In the genomic region with DNA sequence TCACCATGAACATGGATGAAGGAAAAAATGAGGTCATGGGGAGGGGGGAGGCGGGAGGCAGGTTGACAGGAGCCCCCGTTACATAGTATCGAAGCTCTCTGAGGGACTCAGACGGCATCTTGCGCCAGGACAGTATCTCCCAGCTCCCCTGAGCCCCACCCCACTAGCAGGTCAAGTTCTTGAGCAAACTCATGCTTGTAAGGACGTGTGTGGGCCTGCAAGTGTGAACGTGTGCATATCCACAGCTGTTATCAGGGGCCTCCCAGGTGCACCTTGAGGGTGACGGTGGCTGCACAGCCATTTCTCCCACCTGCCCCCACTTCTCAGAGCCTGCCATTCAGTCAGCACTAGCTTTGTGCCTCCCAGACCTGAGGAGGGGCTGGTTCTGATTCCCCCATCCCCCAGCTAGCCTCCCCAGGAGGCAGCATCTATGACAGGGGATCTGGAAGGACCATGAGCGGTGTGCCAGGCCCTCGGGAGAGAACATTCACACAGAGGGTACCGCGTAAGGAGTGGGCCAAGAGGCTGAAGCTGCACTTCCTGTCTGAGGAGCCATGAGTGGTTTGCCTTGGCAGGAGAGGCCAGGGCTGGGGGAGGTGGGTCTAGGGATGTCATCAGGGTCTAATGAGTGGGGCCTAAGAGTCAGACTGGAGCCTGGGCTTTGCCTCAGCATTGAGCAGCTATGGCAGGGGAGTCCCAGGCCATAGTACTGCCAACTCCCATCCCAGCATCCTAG, we compare ENCODE assay signal across 14 cellular contexts. TPM values are rescaled to one million over a fixed set of nuclear protein-coding genes. Genes with fewer than 3 reads are reported as not detected.
DNase-seq lines count a peak whose midpoint lies in the region; ATAC-seq and TF ChIP-seq lines count a peak whose summit lies in the region.
"Had no signal": no experiment of that assay in that cellular context is flagged by ENCODE, and none has a peak within 500 bp of the region (broad histone marks: within the 10 kb centered on the region; RNA-seq: fewer than 3 reads in every experiment).

No MANE protein-coding gene starts in this region.

- WGBS in GM23248 (ENCODE audit: low coverage in 1 of 2, low lambda C conversion rate in 2 of 2, missing lambda C conversion rate in 2 of 2), 2 experiments = 86 to 87% methylated on average over 12 of the region's 12 CpGs
- WGBS in esophagus squamous epithelium, 2 donors = 42 to 43% methylated on average over 7 to 11 of the region's 12 CpGs
- 73 to 77% methylated on average over 12 of the region's 12 CpGs for WGBS in sigmoid colon, 2 donors

- ATAC-seq in Panc1 = no peak

- H3K9ac ChIP-seq in GM23248 = no peak overlapping the region
- H3K9ac ChIP-seq: KMS-11 had no signal

- no peaks in the 10 kb centered on the region for H3K36me3 Mint-ChIP-seq in activated CD4-positive, alpha-beta memory T cell treated with anti-CD3 and anti-CD28 coated beads, Interleukin-2, amount 10 ng/mL, durations not matched to agents 7 days and 5 days (ENCODE audit: low read depth)

- peak in 1 of 4 donors; percentile 36 for TF ChIP-seq POLR2A in esophagus squamous epithelium (IDR thresholded peaks at IDR 0.05)
- TF ChIP-seq POLR2A in sigmoid colon (IDR thresholded peaks at IDR 0.05) = no peak

- in situ Hi-C loops in GM23248 (cut with MboI) = no loop called here
- in situ Hi-C loops in Panc1 (cut with HindIII; ENCODE audit: low pct_unique_long_range_greater_than_20kb, low sequenced_read_pairs) = no loop called here

- no peak overlapping the region for H3K27ac Mint-ChIP-seq in activated CD4-positive, alpha-beta memory T cell treated with anti-CD3 and anti-CD28 coated beads, Interleukin-2, amount 10 ng/mL, durations not matched to agents 7 days and 5 days

- intact Hi-C loops in Panc1 (cut with micrococcal nuclease; ENCODE audit: unreplicated experiment) (no loop called here), esophagus squamous epithelium (cut with DNase I) (no loop called here), sigmoid colon (cut with DNase I) (no loop called here)

- no peak for TF ChIP-seq CTCF in Panc1 (IDR thresholded peaks at IDR 0.05)
- TF ChIP-seq CTCF in esophagus squamous epithelium (IDR thresholded peaks at IDR 0.05) = no peak
- no peak for TF ChIP-seq CTCF in sigmoid colon (IDR thresholded peaks at IDR 0.05)

- no peaks in the 10 kb centered on the region for H3K9me2 ChIP-seq in GM23248 (ENCODE audit: insufficient read depth)

- POLR2A ChIA-PET in Panc1 (lab: Charles Lee) (no interaction called here), HEK293T (lab: Yijun Ruan, JAX) (interaction anchor here (1.0 kb wide), 1 partner anchor 15 kb away, joined by 4 read pairs; no protein-coding TSS in a partner anchor)
- POLR2A ChIA-PET in activated CD4-positive, alpha-beta memory T cell treated with anti-CD3 and anti-CD28 coated beads, Interleukin-2, amount 10 ng/mL, durations not matched to agents 7 days and 5 days (lab: Charles Lee) = interaction anchor here (1.1 kb wide), 1 partner anchor 25 kb away, joined by 4 read pairs; no protein-coding TSS in a partner anchor

- H3F3A ChIP-seq in GM23248 (ENCODE audit: insufficient read depth) = no peaks in the 10 kb centered on the region

- DNase-seq in GM23248 (peak; percentile 47), Panc1 (ENCODE audit: low read depth, low spot score) (no peak), esophagus squamous epithelium (lab: John Stamatoyannopoulos, UW) (no peak), sigmoid colon (no peak), A172 (ENCODE audit: low spot score) (no peak), HEK293T (ENCODE audit: extremely low spot score) (no peak), NCI-H146 treated with DMSO at 0.1 percent for 48 hours (lab: John Stamatoyannopoulos, UW; ENCODE audit: unreplicated experiment) (no peak)
- DNase-seq in activated CD4-positive, alpha-beta memory T cell treated with anti-CD3 and anti-CD28 coated beads, Interleukin-2, amount 10 ng/mL, durations not matched to agents 7 days and 5 days = no peak
- DNase-seq: NCI-H774; stimulated activated CD4-positive, alpha-beta T cell treated with anti-CD3 and anti-CD28 coated beads, Interleukin-4, amount 100 ng/mL, for 1 hour; T-helper 2 cell had no signal

- BruUV-seq in Panc1 (replicated peaks; lab: Mats Ljungman, UMichigan) = no TSS peak

- H3K9me3 Mint-ChIP-seq in activated CD4-positive, alpha-beta memory T cell treated with anti-CD3 and anti-CD28 coated beads, Interleukin-2, amount 10 ng/mL, durations not matched to agents 7 days and 5 days = no peaks in the 10 kb centered on the region

- H3K79me2 ChIP-seq in GM23248 (ENCODE audit: insufficient read depth) = no peaks in the 10 kb centered on the region

- no peaks in the 10 kb centered on the region for H4K20me1 ChIP-seq in GM23248 (ENCODE audit: insufficient read depth)

- TF ChIP-seq EP300 in sigmoid colon (IDR thresholded peaks at IDR 0.05) = no peak

- H3K27me3 Mint-ChIP-seq in activated CD4-positive, alpha-beta memory T cell treated with anti-CD3 and anti-CD28 coated beads, Interleukin-2, amount 10 ng/mL, durations not matched to agents 7 days and 5 days = peaks cover 42% of the 10 kb centered on the region

- CTCF ChIA-PET in Panc1 (lab: Charles Lee) = no interaction called here
- CTCF ChIA-PET in activated CD4-positive, alpha-beta memory T cell treated with anti-CD3 and anti-CD28 coated beads, Interleukin-2, amount 10 ng/mL, durations not matched to agents 7 days and 5 days (lab: Charles Lee) = interaction anchor here (1.1 kb wide), 1 partner anchor 36 kb away, joined by 3 read pairs; no protein-coding TSS in a partner anchor
- CTCF ChIA-PET in HEK293T (lab: Yijun Ruan, JAX) = interaction anchor here (0.6 to 0.9 kb wide), 2 partner anchors 98 to 705 kb away, joined by 3 to 9 read pairs; no protein-coding TSS in a partner anchor

- H3K4me3 Mint-ChIP-seq in activated CD4-positive, alpha-beta memory T cell treated with anti-CD3 and anti-CD28 coated beads, Interleukin-2, amount 10 ng/mL, durations not matched to agents 7 days and 5 days = no peak overlapping the region

- no peak overlapping the region for H2AFZ ChIP-seq in GM23248

- H3K36me3 ChIP-seq in GM23248 (ENCODE audit: low read depth) (no peaks in the 10 kb centered on the region), Panc1 (ENCODE audit: control insufficient read depth, insufficient read depth, low read length) (no peaks in the 10 kb centered on the region; the same call in 1 of the 2 replicates), esophagus squamous epithelium (peaks cover 0 to 32% (median 0%) of the 10 kb centered on the region in 3 donors), sigmoid colon (no peaks in the 10 kb centered on the region)

- H3K27me3 ChIP-seq in GM23248 (replicated peaks; ENCODE audit: insufficient read depth) (peaks cover 8% of the 10 kb centered on the region), Panc1 (ENCODE audit: control insufficient read depth, insufficient read depth, low read length) (no peaks in the 10 kb centered on the region), esophagus squamous epithelium (peaks cover 0 to 23% (median 0%) of the 10 kb centered on the region in 4 donors), sigmoid colon (peaks cover 0 to 7% (median 4%) of the 10 kb centered on the region in 3 donors)

- H3K27ac ChIP-seq in GM23248 (no peak overlapping the region), Panc1 (ENCODE audit: low read length) (peak overlapping the region; percentile 96), esophagus squamous epithelium (peak overlapping the region; percentile 89 to 97 (median 94)), sigmoid colon (peak overlapping the region; percentile 31 to 90 (median 86))
- H3K27ac ChIP-seq: KMS-11 had no signal

- H3K4me3 ChIP-seq in GM23248 = no peak overlapping the region
- H3K4me3 ChIP-seq in Panc1 (ENCODE audit: low read depth in 2 of 2, low read length in 2 of 2) = peak overlapping the region; percentile 63 to 69; a peak in 3 of 4 replicates
- H3K4me3 ChIP-seq in esophagus squamous epithelium = peak overlapping the region; percentile 65 to 86 (median 77)
- H3K4me3 ChIP-seq in sigmoid colon = no peak overlapping the region

- no peak overlapping the region for H3K4me2 ChIP-seq in GM23248 (ENCODE audit: unreplicated experiment)
- H3K4me2 ChIP-seq: KMS-11 had no signal

- H3K4me1 ChIP-seq in GM23248 (ENCODE audit: insufficient read depth) = no peaks in the 10 kb centered on the region; the same call in 1 of the 2 replicates
- peaks cover 64% of the 10 kb centered on the region for H3K4me1 ChIP-seq in Panc1 (ENCODE audit: control insufficient read depth, insufficient read depth, low read length)
- H3K4me1 ChIP-seq in esophagus squamous epithelium = peaks cover 59 to 95% (median 75%) of the 10 kb centered on the region in 3 donors
- peaks cover 0 to 81% (median 78%) of the 10 kb centered on the region in 4 donors for H3K4me1 ChIP-seq in sigmoid colon

- H3K9me3 ChIP-seq in GM23248 (ENCODE audit: low read depth) (no peaks in the 10 kb centered on the region), Panc1 (ENCODE audit: control insufficient read depth, insufficient read depth, low read depth, low read length) (no peaks in the 10 kb centered on the region), esophagus squamous epithelium (no peaks in the 10 kb centered on the region), sigmoid colon (no peaks in the 10 kb centered on the region)

- H3K4me1 Mint-ChIP-seq in activated CD4-positive, alpha-beta memory T cell treated with anti-CD3 and anti-CD28 coated beads, Interleukin-2, amount 10 ng/mL, durations not matched to agents 7 days and 5 days = peaks cover 10% of the 10 kb centered on the region

RNA-seq across cellular contexts. Expression of a gene that starts 2.9 kb away (rescaled TPM):
- 3.2 and 3.5 TPM in 2 replicates for total RNA-seq in GM23248 (2014; rRNA removed; shearing (Covaris generic))
- polyA plus RNA-seq in GM23248 (2016; fragmentation: Nextera tagmentation; extraction: Ambion mirVana) (0.25 and 0.54 TPM in 2 replicates), sigmoid colon (10 to 100 TPM in 1 of 3 donors, 1 to 10 TPM in 1, under 1 TPM in 1; 0.60 to 12.3 (median 1.2) TPM)
- total RNA-seq in Panc1 (2021; ENCODE audit: unreplicated experiment) (69.6 TPM), esophagus squamous epithelium (100 to 1,000 TPM in 3 of 4 donors, 10 to 100 TPM in 1; 56.8 to 146 (median 109) TPM), sigmoid colon (10 to 100 TPM in 1 of 4 donors, 1 to 10 TPM in 3; 5.1 to 11.4 (median 8.0) TPM)
- polyA plus RNA-seq in Panc1 (2012; ENCODE audit: insufficient read length) = 104 TPM
- total RNA-seq in activated CD4-positive, alpha-beta memory T cell treated with anti-CD3 and anti-CD28 coated beads, Interleukin-2, amount 10 ng/mL, durations not matched to agents 7 days and 5 days = under 1 TPM in 1 of 2 experiments, not detected in 1; 0.15 TPM
- total RNA-seq in A172 (2014; rRNA removed; shearing (Covaris generic)) = 3.5 and 11.1 TPM in 2 replicates

RNA-seq across cellular contexts. Expression of a gene that starts 33.4 kb away (rescaled TPM):
- not detected in 2 replicates for total RNA-seq in GM23248 (2014; rRNA removed; shearing (Covaris generic))
- not detected in 2 replicates for polyA plus RNA-seq in GM23248 (2016; fragmentation: Nextera tagmentation; extraction: Ambion mirVana)
- total RNA-seq in Panc1 (2021; ENCODE audit: unreplicated experiment) = not detected
- polyA plus RNA-seq in Panc1 (2012; ENCODE audit: insufficient read length) = not detected
- total RNA-seq in esophagus squamous epithelium = not detected
- total RNA-seq in sigmoid colon = not detected
- polyA plus RNA-seq in sigmoid colon = under 1 TPM in 1 of 3 donors, not detected in 2; 0.06 TPM
- not detected for total RNA-seq in activated CD4-positive, alpha-beta memory T cell treated with anti-CD3 and anti-CD28 coated beads, Interleukin-2, amount 10 ng/mL, durations not matched to agents 7 days and 5 days
- total RNA-seq in A172 (2014; rRNA removed; shearing (Covaris generic)) = not detected in 2 replicates
- total RNA-seq: glomerular endothelial cell, subcutaneous adipose tissue had no signal

RNA-seq across cellular contexts. Expression of a gene that starts 47.1 kb away (rescaled TPM):
- under 0.01 TPM in 1 of 2 replicates, not detected in the other for total RNA-seq in GM23248 (2014; rRNA removed; shearing (Covaris generic))
- polyA plus RNA-seq in GM23248 (2016; fragmentation: Nextera tagmentation; extraction: Ambion mirVana) (0.36 and 0.93 TPM in 2 replicates), sigmoid colon (under 1 TPM in 1 of 3 donors, not detected in 2; 0.07 TPM)
- total RNA-seq in Panc1 (2021; ENCODE audit: unreplicated experiment) (6.0 TPM), esophagus squamous epithelium (not detected), sigmoid colon (under 1 TPM in 1 of 4 donors, not detected in 3; 0.28 TPM)
- 10.6 TPM for polyA plus RNA-seq in Panc1 (2012; ENCODE audit: insufficient read length)
- not detected for total RNA-seq in activated CD4-positive, alpha-beta memory T cell treated with anti-CD3 and anti-CD28 coated beads, Interleukin-2, amount 10 ng/mL, durations not matched to agents 7 days and 5 days
- 0.74 TPM in 1 of 2 replicates, not detected in the other for total RNA-seq in A172 (2014; rRNA removed; shearing (Covaris generic))
- total RNA-seq: glomerular endothelial cell, subcutaneous adipose tissue had no signal

Comparison
In these comparisons a context has a peak if more than half of its experiments do, and no peak if none do; other contexts are left out.
1. H3K4me3 ChIP-seq: peak in Panc1 (2 of 2) and esophagus squamous epithelium (4 of 4); none in GM23248 (single experiment) and sigmoid colon (0 of 4).